In the genomic region with DNA sequence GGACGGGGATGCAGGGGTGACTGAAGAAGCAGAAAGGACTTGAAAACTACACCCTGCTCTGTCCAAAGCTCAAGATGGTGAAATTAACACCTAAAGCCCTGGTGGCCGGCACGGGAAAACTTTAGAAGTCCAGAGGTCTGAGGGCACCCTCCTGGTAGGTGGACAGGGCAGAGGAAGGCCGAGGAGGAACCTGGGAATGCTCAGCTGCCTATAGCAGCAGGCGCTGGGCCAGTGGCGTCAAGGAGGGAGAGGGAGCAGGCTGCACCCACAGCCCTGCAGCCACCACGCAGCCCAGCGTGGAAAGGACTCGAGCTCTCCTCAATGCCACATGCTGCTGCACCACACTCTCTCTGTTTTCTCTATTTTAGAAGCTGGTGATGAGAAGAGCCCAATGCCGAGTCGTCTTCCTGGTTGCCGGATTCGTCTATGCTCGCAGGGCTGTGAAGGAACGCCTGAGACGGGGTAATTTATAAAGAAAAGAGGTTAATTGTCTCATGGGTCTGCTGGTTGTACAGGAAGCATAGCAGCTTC, we compare ENCODE assay signal across 22 cellular contexts.
DNase-seq lines count a peak whose midpoint lies in the region; TF ChIP-seq lines count a peak whose summit lies in the region.
"Had no signal": no experiment of that assay in that cellular context is flagged by ENCODE, and none has a peak within 500 bp of the region (broad histone marks: within the 10 kb centered on the region; RNA-seq: fewer than 3 reads in every experiment).

No MANE protein-coding gene starts in this region.

- H3K79me2 ChIP-seq in neural cell (replicated peaks; ENCODE audit: insufficient read depth, low read length): no peaks in the 10 kb centered on the region

- no peaks in the 10 kb centered on the region for H3K36me3 Mint-ChIP-seq in activated CD4-positive, alpha-beta memory T cell treated with anti-CD3 and anti-CD28 coated beads, Interleukin-2, amount 10 ng/mL, durations not matched to agents 7 days and 5 days (ENCODE audit: low read depth)
- no peaks in the 10 kb centered on the region for H3K36me3 Mint-ChIP-seq in activated CD4-positive, alpha-beta memory T cell treated with anti-CD3 and anti-CD28 coated beads for 36 hours
- H3K36me3 Mint-ChIP-seq in endodermal cell (ENCODE audit: low read depth): no peaks in the 10 kb centered on the region
- no peaks in the 10 kb centered on the region for H3K36me3 Mint-ChIP-seq in type B pancreatic cell
- H3K36me3 Mint-ChIP-seq: CD8-positive, alpha-beta memory T cell had no signal

- H3K27ac ChIP-seq in endodermal cell (ENCODE audit: low read depth, low read length): no peak overlapping the region
- H3K27ac ChIP-seq in neural cell (ENCODE audit: low read length): peak overlapping the region; percentile 95
- H3K27ac ChIP-seq in WERI-Rb-1: no peak overlapping the region
- H3K27ac ChIP-seq: 22Rv1, C4-2B, KMS-11, Peyer's patch had no signal

- no peak for TF ChIP-seq CTCF in endodermal cell (conservative IDR thresholded peaks at IDR 0.05)
- TF ChIP-seq CTCF in neural cell (IDR thresholded peaks at IDR 0.05; ENCODE audit: poor library complexity, severe bottlenecking): no peak
- TF ChIP-seq CTCF in type B pancreatic cell (conservative IDR thresholded peaks at IDR 0.05): no peak
- no peak for TF ChIP-seq CTCF in WERI-Rb-1 (IDR thresholded peaks at IDR 0.05; ENCODE audit: low read depth, low read length)

- CTCF ChIA-PET in activated CD4-positive, alpha-beta memory T cell treated with anti-CD3 and anti-CD28 coated beads, Interleukin-2, amount 10 ng/mL, durations not matched to agents 7 days and 5 days (lab: Charles Lee): no interaction called here
- CTCF ChIA-PET in activated CD4-positive, alpha-beta memory T cell treated with anti-CD3 and anti-CD28 coated beads for 36 hours (lab: Charles Lee): no interaction called here

- peaks cover 4% of the 10 kb centered on the region for H3K9me3 ChIP-seq in endodermal cell (ENCODE audit: control insufficient read depth, low read length)
- H3K9me3 ChIP-seq in neural cell (ENCODE audit: low read length): no peaks in the 10 kb centered on the region
- peaks cover 2% of the 10 kb centered on the region for H3K9me3 ChIP-seq in WERI-Rb-1 (ENCODE audit: severe bottlenecking)

- peak; percentile 0 for DNase-seq in activated CD4-positive, alpha-beta memory T cell treated with anti-CD3 and anti-CD28 coated beads, Interleukin-2, amount 10 ng/mL, durations not matched to agents 7 days and 5 days
- DNase-seq in activated CD4-positive, alpha-beta memory T cell treated with anti-CD3 and anti-CD28 coated beads for 36 hours: no peak
- DNase-seq in endodermal cell (peak; percentile 36), type B pancreatic cell (ENCODE audit: extremely low spot score, unreplicated experiment) (peak; percentile 49), NCI-H1417 treated with DMSO at 0.1 percent for 48 hours (lab: John Stamatoyannopoulos, UW) (no peak), WERI-Rb-1 (no peak), ACHN (no peak)
- DNase-seq: Calu3; CD8-positive, alpha-beta memory T cell; DMS53; GF-D8; IMR-90; NCI-H1092 treated with DMSO at 0.1 percent for 48 hours; NCI-H2029; NCI-H226; NCI-H510A treated with DMSO at 0.1 percent for 48 hours; NCI-H82 had no signal

- peak overlapping the region; percentile 30 for H2AFZ ChIP-seq in neural cell (ENCODE audit: low read depth, low read length)

- H3K36me3 ChIP-seq in endodermal cell (ENCODE audit: control insufficient read depth, insufficient read depth, low read length): no peaks in the 10 kb centered on the region
- no peaks in the 10 kb centered on the region for H3K36me3 ChIP-seq in neural cell (ENCODE audit: insufficient read depth, low read length)
- no peaks in the 10 kb centered on the region for H3K36me3 ChIP-seq in WERI-Rb-1
- H3K36me3 ChIP-seq: Peyer's patch had no signal

- in situ Hi-C loops in ACHN (cut with HindIII; ENCODE audit: low pct_ligation_motif_present, low pct_unique_long_range_greater_than_20kb, low sequenced_read_pairs): no loop called here

- no peaks in the 10 kb centered on the region for H3K27me3 ChIP-seq in endodermal cell (ENCODE audit: control insufficient read depth, insufficient read depth, low read length, poor library complexity, severe bottlenecking)
- H3K27me3 ChIP-seq in neural cell (ENCODE audit: insufficient read depth, low read depth, low read length): no peaks in the 10 kb centered on the region
- no peaks in the 10 kb centered on the region for H3K27me3 ChIP-seq in WERI-Rb-1 (ENCODE audit: insufficient read depth, low read depth, severe bottlenecking)
- H3K27me3 ChIP-seq: Peyer's patch had no signal

- no peaks in the 10 kb centered on the region for H3K4me1 Mint-ChIP-seq in activated CD4-positive, alpha-beta memory T cell treated with anti-CD3 and anti-CD28 coated beads, Interleukin-2, amount 10 ng/mL, durations not matched to agents 7 days and 5 days
- no peaks in the 10 kb centered on the region for H3K4me1 Mint-ChIP-seq in activated CD4-positive, alpha-beta memory T cell treated with anti-CD3 and anti-CD28 coated beads for 36 hours (ENCODE audit: low read depth)
- H3K4me1 Mint-ChIP-seq in endodermal cell: no peaks in the 10 kb centered on the region
- H3K4me1 Mint-ChIP-seq in type B pancreatic cell (ENCODE audit: unreplicated experiment): peaks cover 30% of the 10 kb centered on the region
- H3K4me1 Mint-ChIP-seq: CD8-positive, alpha-beta memory T cell had no signal

- intact Hi-C loops in activated CD4-positive, alpha-beta memory T cell treated with anti-CD3 and anti-CD28 coated beads for 36 hours (cut with micrococcal nuclease): no loop called here

- no peak overlapping the region for H3K4me2 ChIP-seq in neural cell (ENCODE audit: low read length)
- H3K4me2 ChIP-seq: KMS-11 had no signal

- no peak for TF ChIP-seq RAD21 in neural cell (conservative IDR thresholded peaks at IDR 0.05)

- H3K9me3 Mint-ChIP-seq in activated CD4-positive, alpha-beta memory T cell treated with anti-CD3 and anti-CD28 coated beads, Interleukin-2, amount 10 ng/mL, durations not matched to agents 7 days and 5 days: peaks cover 2% of the 10 kb centered on the region
- peaks cover 5% of the 10 kb centered on the region for H3K9me3 Mint-ChIP-seq in activated CD4-positive, alpha-beta memory T cell treated with anti-CD3 and anti-CD28 coated beads for 36 hours
- H3K9me3 Mint-ChIP-seq in endodermal cell (no peaks in the 10 kb centered on the region), type B pancreatic cell (peaks cover 10% of the 10 kb centered on the region)

- H3F3A ChIP-seq in neural cell (ENCODE audit: insufficient read depth, low read length, poor library complexity, severe bottlenecking): peaks cover 3% of the 10 kb centered on the region

- TF ChIP-seq EP300 in neural cell (conservative IDR thresholded peaks at IDR 0.05; ENCODE audit: poor library complexity, severe bottlenecking): no peak

- H3K9me2 ChIP-seq in neural cell (ENCODE audit: insufficient read depth, low read length): no peaks in the 10 kb centered on the region

- no peak overlapping the region for H3K4me3 Mint-ChIP-seq in activated CD4-positive, alpha-beta memory T cell treated with anti-CD3 and anti-CD28 coated beads, Interleukin-2, amount 10 ng/mL, durations not matched to agents 7 days and 5 days
- H3K4me3 Mint-ChIP-seq in activated CD4-positive, alpha-beta memory T cell treated with anti-CD3 and anti-CD28 coated beads for 36 hours: no peak overlapping the region
- no peak overlapping the region for H3K4me3 Mint-ChIP-seq in endodermal cell
- H3K4me3 Mint-ChIP-seq in type B pancreatic cell: no peak overlapping the region

- POLR2A ChIA-PET in activated CD4-positive, alpha-beta memory T cell treated with anti-CD3 and anti-CD28 coated beads, Interleukin-2, amount 10 ng/mL, durations not matched to agents 7 days and 5 days (lab: Charles Lee): no interaction called here
- POLR2A ChIA-PET in activated CD4-positive, alpha-beta memory T cell treated with anti-CD3 and anti-CD28 coated beads for 36 hours (lab: Charles Lee): interaction anchor here (1.1 kb wide), 1 partner anchor 10 kb away, joined by 3 read pairs; no protein-coding TSS in a partner anchor

- H3K4me3 ChIP-seq in endodermal cell (ENCODE audit: low read length) (no peak overlapping the region), neural cell (ENCODE audit: low read length) (no peak overlapping the region), WERI-Rb-1 (ENCODE audit: low read depth, low read length) (no peak overlapping the region)
- H3K4me3 ChIP-seq: Peyer's patch had no signal

- H3K27ac Mint-ChIP-seq in activated CD4-positive, alpha-beta memory T cell treated with anti-CD3 and anti-CD28 coated beads, Interleukin-2, amount 10 ng/mL, durations not matched to agents 7 days and 5 days: no peak overlapping the region
- H3K27ac Mint-ChIP-seq in activated CD4-positive, alpha-beta memory T cell treated with anti-CD3 and anti-CD28 coated beads for 36 hours: no peak overlapping the region
- H3K27ac Mint-ChIP-seq in endodermal cell (no peak overlapping the region), type B pancreatic cell (no peak overlapping the region)

- peaks cover 2% of the 10 kb centered on the region for H3K27me3 Mint-ChIP-seq in activated CD4-positive, alpha-beta memory T cell treated with anti-CD3 and anti-CD28 coated beads, Interleukin-2, amount 10 ng/mL, durations not matched to agents 7 days and 5 days
- H3K27me3 Mint-ChIP-seq in activated CD4-positive, alpha-beta memory T cell treated with anti-CD3 and anti-CD28 coated beads for 36 hours: peaks cover 12% of the 10 kb centered on the region
- H3K27me3 Mint-ChIP-seq in endodermal cell (ENCODE audit: insufficient read depth): no peaks in the 10 kb centered on the region
- no peaks in the 10 kb centered on the region for H3K27me3 Mint-ChIP-seq in type B pancreatic cell

- H3K9ac ChIP-seq in endodermal cell (ENCODE audit: extremely low read depth, low read length, poor library complexity, severe bottlenecking): no peak overlapping the region
- H3K9ac ChIP-seq in neural cell (ENCODE audit: low read length): peak overlapping the region; percentile 62
- H3K9ac ChIP-seq: KMS-11 had no signal

- H3K4me1 ChIP-seq in endodermal cell (ENCODE audit: control insufficient read depth, insufficient read depth, low read length): no peaks in the 10 kb centered on the region
- H3K4me1 ChIP-seq: Peyer's patch had no signal

- WGBS in endodermal cell (ENCODE audit: insufficient coverage in 1 of 2, insufficient read length in 1 of 2), 2 experiments: 93 to 97% methylated on average over 11 to 16 of the region's 16 CpGs

- no peaks in the 10 kb centered on the region for H4K20me1 ChIP-seq in neural cell (ENCODE audit: insufficient read depth)

TF ChIP-seq in neural cell, 6 proteins besides CTCF, POLR2A, EP300 and RAD21:
- TF ChIP-seq SMC3 (conservative IDR thresholded peaks at IDR 0.05; ENCODE audit: poor library complexity): no peak
- no peak for TF ChIP-seq TAF1 (IDR thresholded peaks at IDR 0.05; ENCODE audit: low read depth)
- no peak for TF ChIP-seq EZH2 (IDR thresholded peaks at IDR 0.05; ENCODE audit: borderline replicate concordance, insufficient read depth, low read length, poor library complexity, severe bottlenecking)

Comparison
In these comparisons a context has a peak if more than half of its experiments do, and no peak if none do; other contexts are left out.
1. DNase-seq: peak in activated CD4-positive, alpha-beta memory T cell treated with anti-CD3 and anti-CD28 coated beads, Interleukin-2, amount 10 ng/mL, durations not matched to agents 7 days and 5 days (single experiment), endodermal cell (single experiment) and type B pancreatic cell (single experiment); none in activated CD4-positive, alpha-beta memory T cell treated with anti-CD3 and anti-CD28 coated beads for 36 hours (single experiment), NCI-H1417 treated with DMSO at 0.1 percent for 48 hours (single experiment), WERI-Rb-1 (single experiment) and ACHN (single experiment).